In genomic region chr15:78415284-78415683, GRCh38 we compare ENCODE assay signal across 9 cellular contexts. TPM values are rescaled to one million over a fixed set of nuclear protein-coding genes. Genes with fewer than 3 reads are reported as not detected.
A peak's percentile ranks its signal among the peaks of the same experiment; 100 is the strongest.
DNase-seq lines count a peak whose midpoint lies in the region; ATAC-seq, FAIRE-seq and TF ChIP-seq lines count a peak whose summit lies in the region.
"Had no signal": no experiment of that assay in that cellular context is flagged by ENCODE, and none has a peak within 500 bp of the region (broad histone marks: within the 10 kb centered on the region; RNA-seq: fewer than 3 reads in every experiment).

No MANE protein-coding gene starts in this region.

- no peaks in the 10 kb centered on the region for H3K79me2 ChIP-seq in GM12878 (ENCODE audit: control insufficient read depth, insufficient read depth, low read length)
- H3K79me2 ChIP-seq in neural cell (replicated peaks; ENCODE audit: insufficient read depth, low read length): no peaks in the 10 kb centered on the region

- H3K4me3 Mint-ChIP-seq in activated CD8-positive, alpha-beta T cell treated with anti-CD3 and anti-CD28 coated beads, Interleukin-2, amount 10 ng/mL, durations not matched to agents 7 days and 5 days: no peak overlapping the region
- H3K4me3 Mint-ChIP-seq: activated CD4-positive, alpha-beta T cell treated with anti-CD3 and anti-CD28 coated beads, Interleukin-2, amount 10 ng/mL, durations not matched to agents 24 days and 14 days had no signal

- TF ChIP-seq EP300 in GM12878 (IDR thresholded peaks at IDR 0.05; ENCODE audit: borderline replicate concordance in 1 of 2, control insufficient read depth in 1 of 2, low read depth in 2 of 2, low read length in 2 of 2) (no peak), neural cell (conservative IDR thresholded peaks at IDR 0.05; ENCODE audit: poor library complexity, severe bottlenecking) (no peak)

- ATAC-seq in GM12878 (peak; percentile 70), body of pancreas (no peak), HG03095 (IDR thresholded peaks at IDR 0.05; ENCODE audit: unreplicated experiment) (no peak), GM21723 (IDR thresholded peaks at IDR 0.05; ENCODE audit: unreplicated experiment) (no peak)
- ATAC-seq in activated CD8-positive, alpha-beta T cell treated with anti-CD3 and anti-CD28 coated beads, Interleukin-2, amount 10 ng/mL, durations not matched to agents 7 days and 5 days: no peak

- FAIRE-seq in GM12878 (lab: Jason Lieb, UNC): no peak

- H3K4me1 Mint-ChIP-seq in activated CD8-positive, alpha-beta T cell treated with anti-CD3 and anti-CD28 coated beads, Interleukin-2, amount 10 ng/mL, durations not matched to agents 7 days and 5 days (ENCODE audit: low read depth): no peaks in the 10 kb centered on the region
- H3K4me1 Mint-ChIP-seq: activated CD4-positive, alpha-beta T cell treated with anti-CD3 and anti-CD28 coated beads, Interleukin-2, amount 10 ng/mL, durations not matched to agents 24 days and 14 days had no signal

- RAD21 ChIA-PET in GM12878 (lab: Charles Lee; ENCODE audit: unreplicated experiment): interaction anchor here (1.2 kb wide), 1 partner anchor 107 kb away, joined by 11 read pairs; no protein-coding TSS in a partner anchor

- TF ChIP-seq RAD21 in GM12878 (IDR thresholded peaks at IDR 0.05; ENCODE audit: insufficient read depth, low read depth, low read length): peak; percentile 46
- peak; percentile 57 for TF ChIP-seq RAD21 in neural cell (conservative IDR thresholded peaks at IDR 0.05)

- TF ChIP-seq POLR2A in GM12878 (IDR thresholded peaks at IDR 0.05; ENCODE audit: low read depth, low read length) (no peak), body of pancreas (IDR thresholded peaks at IDR 0.05) (no peak)

- H3K9me2 ChIP-seq in neural cell (ENCODE audit: insufficient read depth, low read length): no peaks in the 10 kb centered on the region

- no peaks in the 10 kb centered on the region for H3K36me3 Mint-ChIP-seq in activated CD8-positive, alpha-beta T cell treated with anti-CD3 and anti-CD28 coated beads, Interleukin-2, amount 10 ng/mL, durations not matched to agents 7 days and 5 days (ENCODE audit: low read depth)

- no peaks in the 10 kb centered on the region for H3K36me3 ChIP-seq in GM12878 (ENCODE audit: control insufficient read depth in 2 of 2, insufficient read depth in 2 of 2, low read length in 1 of 2)
- no peaks in the 10 kb centered on the region for H3K36me3 ChIP-seq in neural cell (ENCODE audit: insufficient read depth, low read length)
- H3K36me3 ChIP-seq in body of pancreas (replicated peaks in 1 of 2; ENCODE audit: insufficient read depth in 1 of 2, low read depth in 2 of 2): no peaks in the 10 kb centered on the region

- H3K9ac ChIP-seq in GM12878 (ENCODE audit: control insufficient read depth, insufficient read depth, low read length) (no peak overlapping the region), neural cell (ENCODE audit: low read length) (no peak overlapping the region)

- no peaks in the 10 kb centered on the region; a peak in 1 of 4 replicates for H3K27me3 ChIP-seq in GM12878 (replicated peaks in 1 of 2; ENCODE audit: control insufficient read depth in 2 of 2, insufficient read depth in 2 of 2, low read length in 1 of 2)
- H3K27me3 ChIP-seq in neural cell (ENCODE audit: insufficient read depth, low read depth, low read length): no peaks in the 10 kb centered on the region
- H3K27me3 ChIP-seq in body of pancreas: no peaks in the 10 kb centered on the region

- H4K20me1 ChIP-seq in GM12878 (ENCODE audit: control insufficient read depth, insufficient read depth) (no peaks in the 10 kb centered on the region), neural cell (ENCODE audit: insufficient read depth) (no peaks in the 10 kb centered on the region)

- 28% methylated on average over 4 of the region's 4 CpGs for WGBS in GM12878 (ENCODE audit: insufficient coverage, insufficient replicate concordance, low lambda C conversion rate, missing lambda C conversion rate)
- WGBS in body of pancreas, 2 donors: 51 to 57% methylated on average over 4 of the region's 4 CpGs

- H3K27ac ChIP-seq in GM12878 (ENCODE audit: control insufficient read depth, insufficient read depth) (no peak overlapping the region), neural cell (ENCODE audit: low read length) (no peak overlapping the region), body of pancreas (no peak overlapping the region)

- H3K4me2 ChIP-seq in GM12878 (ENCODE audit: control insufficient read depth, insufficient read depth): no peak overlapping the region
- H3K4me2 ChIP-seq in neural cell (ENCODE audit: low read length): no peak overlapping the region

- H3F3A ChIP-seq in neural cell (ENCODE audit: insufficient read depth, low read length, poor library complexity, severe bottlenecking): no peaks in the 10 kb centered on the region

- H3K9me3 ChIP-seq in GM12878 (replicated peaks; ENCODE audit: control insufficient read depth, insufficient read depth, low read length) (no peaks in the 10 kb centered on the region), neural cell (ENCODE audit: low read length) (no peaks in the 10 kb centered on the region), body of pancreas (no peaks in the 10 kb centered on the region)

- CTCF ChIA-PET in GM12878 (lab: Yijun Ruan, JAX): interaction anchor here (0.6 to 10.6 kb wide), 4 partner anchors 13 to 108 kb away, joined by 3 to 175 read pairs (median 4); partner anchors contain the start of gene IREB2
- CTCF ChIA-PET in activated CD8-positive, alpha-beta T cell treated with anti-CD3 and anti-CD28 coated beads, Interleukin-2, amount 10 ng/mL, durations not matched to agents 7 days and 5 days (lab: Charles Lee): interaction anchor here (1.1 kb wide), 1 partner anchor 116 kb away, joined by 3 read pairs; the partner anchor contains the start of gene SKIC8

- H3K9me3 Mint-ChIP-seq in activated CD8-positive, alpha-beta T cell treated with anti-CD3 and anti-CD28 coated beads, Interleukin-2, amount 10 ng/mL, durations not matched to agents 7 days and 5 days (ENCODE audit: insufficient read depth): no peaks in the 10 kb centered on the region
- H3K9me3 Mint-ChIP-seq: activated CD4-positive, alpha-beta T cell treated with anti-CD3 and anti-CD28 coated beads, Interleukin-2, amount 10 ng/mL, durations not matched to agents 24 days and 14 days had no signal

- intact Hi-C loops in GM12878 (cut with micrococcal nuclease; ENCODE audit: unreplicated experiment) (no loop called here), body of pancreas (cut with DNase I) (no loop called here)

- H3K4me1 ChIP-seq in GM12878 (ENCODE audit: control insufficient read depth, insufficient read depth, low read length) (no peaks in the 10 kb centered on the region), body of pancreas (no peaks in the 10 kb centered on the region)

- H3K4me3 ChIP-seq in GM12878: no peak overlapping the region
- no peak overlapping the region for H3K4me3 ChIP-seq in neural cell (ENCODE audit: low read length)
- H3K4me3 ChIP-seq in body of pancreas: no peak overlapping the region

- in situ Hi-C loops in GM12878 (cut with MboI): loop anchor here (10.0 kb wide), 1 partner anchor 100 kb away; no protein-coding TSS in a partner anchor

- TF ChIP-seq CTCF in GM12873 (IDR thresholded peaks at IDR 0.05; ENCODE audit: insufficient read depth, low read depth, low read length, missing control alignments) (peak; percentile 6), GM12878 (IDR thresholded peaks at IDR 0.05 in 2 of 3, conservative IDR thresholded peaks at IDR 0.05 in 1 of 3; ENCODE audit: control insufficient read depth in 2 of 3, extremely low read depth in 1 of 3, insufficient read depth in 1 of 3, low read depth in 3 of 3, low read length in 3 of 3) (peak in 1 of 3 experiments; percentile 41; a peak in 2 of 6 replicates), neural cell (IDR thresholded peaks at IDR 0.05; ENCODE audit: poor library complexity, severe bottlenecking) (peak; percentile 61), body of pancreas (IDR thresholded peaks at IDR 0.05) (no peak)

- peak; percentile 74 to 84 for DNase-seq in NCI-H2081 (lab: John Stamatoyannopoulos, UW)
- DNase-seq in GM12878 (ENCODE audit: low read depth, low spot score): no peak
- DNase-seq in body of pancreas: no peak
- DNase-seq in activated CD8-positive, alpha-beta T cell treated with anti-CD3 and anti-CD28 coated beads, Interleukin-2, amount 10 ng/mL, durations not matched to agents 7 days and 5 days: no peak
- DNase-seq: activated CD4-positive, alpha-beta T cell treated with anti-CD3 and anti-CD28 coated beads, Interleukin-2, amount 10 ng/mL, durations not matched to agents 24 days and 14 days had no signal

- POLR2A ChIA-PET in GM12878 (lab: Charles Lee): no interaction called here
- POLR2A ChIA-PET in activated CD8-positive, alpha-beta T cell treated with anti-CD3 and anti-CD28 coated beads, Interleukin-2, amount 10 ng/mL, durations not matched to agents 7 days and 5 days (lab: Charles Lee): no interaction called here

- no peak overlapping the region for H3K27ac Mint-ChIP-seq in activated CD8-positive, alpha-beta T cell treated with anti-CD3 and anti-CD28 coated beads, Interleukin-2, amount 10 ng/mL, durations not matched to agents 7 days and 5 days
- H3K27ac Mint-ChIP-seq: activated CD4-positive, alpha-beta T cell treated with anti-CD3 and anti-CD28 coated beads, Interleukin-2, amount 10 ng/mL, durations not matched to agents 24 days and 14 days had no signal

- SMC1A ChIA-PET in GM12878 (lab: Charles Lee; ENCODE audit: uncharacterized antibody, unreplicated experiment): interaction anchor here (0.7 to 1.4 kb wide), 4 partner anchors 49 to 106 kb away, joined by 3 to 4 read pairs (median 3); no protein-coding TSS in a partner anchor

- H3K27me3 Mint-ChIP-seq in activated CD8-positive, alpha-beta T cell treated with anti-CD3 and anti-CD28 coated beads, Interleukin-2, amount 10 ng/mL, durations not matched to agents 7 days and 5 days (ENCODE audit: low read depth): peaks cover 20% of the 10 kb centered on the region

- BruUV-seq in GM12878 (replicated peaks; lab: Mats Ljungman, UMichigan): no TSS peak

- no peak overlapping the region for H2AFZ ChIP-seq in GM12878 (ENCODE audit: control insufficient read depth, low read depth, low read length)
- H2AFZ ChIP-seq in neural cell (ENCODE audit: low read depth, low read length): no peak overlapping the region

RNA-seq across cellular contexts. Expression of gene IREB2, which starts 22.7 kb away (rescaled TPM):
- total RNA-seq in GM12878 (2013; cell fraction: nucleolus; rRNA removed): 107 and 109 TPM in 2 replicates
- total RNA-seq in GM12878 (2014; rRNA removed) (22.8 and 23.0 TPM in 2 replicates), GM12878 (2014; rRNA removed; fragmentation: Illumina TruSeq; extraction: Trizol) (25.8 and 30.0 TPM in 2 replicates), GM12878 (2021) (51.3 and 52.4 TPM in 2 replicates), body of pancreas (10 to 100 TPM; 16.2 to 31.9 TPM)
- 11.5 TPM for polyA plus RNA-seq in GM12878 (2011; ENCODE audit: low read depth)
- polyA plus RNA-seq in GM12878 (2011; rRNA removed) (35.7 and 49.6 TPM in 2 replicates), GM12878 (2014; fragmentation: Illumina TruSeq; extraction: Trizol) (34.9 and 48.1 TPM in 2 replicates), GM12878 (2014; fragmentation: Nextera tagmentation; extraction: Ambion mirVana) (10 to 100 TPM; 13.0 to 13.9 TPM), GM12878 (2014; rRNA removed) (21.9 and 23.1 TPM in 2 replicates), GM12878 (2016; fragmentation: Nextera tagmentation; extraction: Ambion mirVana) (10 to 100 TPM; 21.9 to 25.8 TPM), neural cell (45.5 and 45.8 TPM in 2 replicates)
- polyA plus RNA-seq in GM12878 (2011; cell fraction: cytosol; rRNA removed): 13.1 and 17.0 TPM in 2 replicates
- 21.4 and 26.3 TPM in 2 replicates for polyA plus RNA-seq in GM12878 (2011; cell fraction: nucleus; rRNA removed)
- 23.9 and 27.4 TPM in 2 replicates for polyA plus RNA-seq in GM12878 (2012)
- 41.2 and 58.5 TPM in 2 replicates for polyA minus RNA-seq in GM12878 (2011; rRNA and poly(A)+ RNA removed)
- 26.2 and 35.7 TPM in 2 replicates for polyA minus RNA-seq in GM12878 (2011; cell fraction: cytosol; rRNA and poly(A)+ RNA removed)
- polyA minus RNA-seq in GM12878 (2011; cell fraction: nucleus; rRNA and poly(A)+ RNA removed): 23.1 and 35.3 TPM in 2 replicates
- 104 and 131 TPM in 2 replicates for polyA minus RNA-seq in neural cell
- 10 to 100 TPM; 52.5 to 62.4 TPM for total RNA-seq in activated CD8-positive, alpha-beta T cell treated with anti-CD3 and anti-CD28 coated beads, Interleukin-2, amount 10 ng/mL, durations not matched to agents 7 days and 5 days

Comparison
In these comparisons a context has a peak if more than half of its experiments do, and no peak if none do; other contexts are left out.
1. CTCF ChIP-seq: peak in GM12873 (single experiment) and neural cell (single experiment); none in body of pancreas (0 of 7).
2. DNase-seq: peak in NCI-H2081 (2 of 2); none in GM12878 (single experiment), body of pancreas (0 of 4) and activated CD8-positive, alpha-beta T cell treated with anti-CD3 and anti-CD28 coated beads, Interleukin-2, amount 10 ng/mL, durations not matched to agents 7 days and 5 days (single experiment).